Comparison of ENCODE assay signal across 35 cellular contexts in the genomic region with DNA sequence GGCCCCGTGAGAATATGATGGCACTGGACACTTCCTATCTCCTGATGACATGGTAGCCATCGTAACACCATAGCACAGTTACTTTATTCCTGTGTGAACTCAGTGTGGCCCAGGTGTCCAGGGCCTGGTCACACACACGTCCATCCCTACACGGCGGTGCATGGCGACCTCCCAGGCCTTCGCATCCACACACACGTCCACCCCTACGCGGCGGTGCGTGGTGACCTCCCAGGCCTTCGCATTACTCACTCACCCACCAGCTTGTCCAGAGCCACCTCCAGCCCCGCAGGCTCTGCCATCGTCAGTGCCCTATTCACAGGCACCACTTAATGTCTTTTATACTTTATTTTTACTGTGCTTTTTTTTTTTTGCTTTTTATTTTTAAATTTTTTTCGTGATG.
"Had no signal": no experiment of that assay in that cellular context is flagged by ENCODE, and none has a peak within 500 bp of the region (broad histone marks: within the 10 kb centered on the region; RNA-seq: fewer than 3 reads in every experiment).

No MANE protein-coding gene starts in this region.

- H3K4me1 ChIP-seq: adrenal gland, body of pancreas, breast epithelium had no signal

- H3K27me3 ChIP-seq: adrenal gland, body of pancreas, brain microvascular endothelial cell, breast epithelium, cardiac muscle cell had no signal

- H3K27ac ChIP-seq: adrenal gland, body of pancreas, brain microvascular endothelial cell, breast epithelium, cardiac muscle cell, VCaP had no signal

- H3K9me3 ChIP-seq: adrenal gland, body of pancreas, breast epithelium had no signal

- H3K36me3 ChIP-seq: breast epithelium had no signal

- ATAC-seq: activated CD8-positive, alpha-beta T cell treated with anti-CD3 and anti-CD28 coated beads for 36 hours; activated naive CD4-positive, alpha-beta T cell treated with anti-CD3 and anti-CD28 coated beads, Interleukin-2, amount 50 U/mL, for 72 hours; activated T-cell treated with anti-CD3 and anti-CD28 coated beads, Interleukin-2, amount 50 U/mL, for 4 hours; activated T-cell treated with anti-CD3 and anti-CD28 coated beads, Interleukin-2, amount 50 U/mL, for 72 hours; activated T-helper 17 cell treated with anti-CD3 and anti-CD28 coated beads, Interleukin-2, amount 50 U/mL, for 72 hours; body of pancreas had no signal

- H3K4me3 ChIP-seq: adrenal gland, body of pancreas, breast epithelium, cardiac muscle cell had no signal

- FAIRE-seq: astrocyte, TTC549 had no signal

- DNase-seq: activated B cell treated with CpG ODN at 0.5 μM for 24 hours; activated CD4-positive, alpha-beta memory T cell treated with anti-CD3 and anti-CD28 coated beads for 36 hours; activated CD4-positive, alpha-beta T cell treated with anti-CD3 and anti-CD28 coated beads for 4 hours; activated CD4-positive, alpha-beta T cell treated with anti-CD3 and anti-CD28 coated beads, Interleukin-2, amount 10 ng/mL, durations not matched to agents 24 days and 14 days; activated CD4-positive, alpha-beta T cell treated with anti-CD3 and anti-CD28 coated beads, Interleukin-2, amount 50 U/mL, for 1 hour; activated CD4-positive, alpha-beta T cell treated with anti-CD3 and anti-CD28 coated beads, Interleukin-2, amount 50 U/mL, for 4 hours; activated CD4-positive, CD25-positive, alpha-beta regulatory T cell treated with anti-CD3 and anti-CD28 coated beads, Interleukin-2, amount 50 U/mL, for 72 hours; activated CD8-positive, alpha-beta memory T cell treated with anti-CD3 and anti-CD28 coated beads, Interleukin-2, amount 50 U/mL, for 4 hours; activated CD8-positive, alpha-beta T cell treated with anti-CD3 and anti-CD28 coated beads for 36 hours; activated effector memory CD4-positive, alpha-beta T cell treated with anti-CD3 and anti-CD28 coated beads, Interleukin-2, amount 50 U/mL, for 16 hours; activated gamma-delta T cell treated with Interleukin-2 at 50 U/mL for 16 hours; activated naive CD4-positive, alpha-beta T cell; activated naive CD4-positive, alpha-beta T cell treated with anti-CD3 and anti-CD28 coated beads for 36 hours; activated naive CD4-positive, alpha-beta T cell treated with anti-CD3 and anti-CD28 coated beads, Interleukin-2, amount 50 U/mL, for 16 hours; activated naive CD8-positive, alpha-beta T cell treated with anti-CD3 and anti-CD28 coated beads for 36 hours; activated T-cell treated with anti-CD3 and anti-CD28 coated beads for 4 hours; activated T-cell treated with anti-CD3 and anti-CD28 coated beads, Interleukin-2, amount 50 U/mL, for 1 hour; activated T-cell treated with anti-CD3 and anti-CD28 coated beads, Interleukin-2, amount 50 U/mL, for 4 hours; activated T-cell treated with anti-CD3 and anti-CD28 coated beads, Interleukin-2, amount 50 U/mL, for 72 hours; adrenal gland; amniotic stem cell; aorta; body of pancreas; brain microvascular endothelial cell; caudate nucleus; cerebellar nuclear complex; T-helper 2 cell; T-helper 9 cell had no signal
